8 cellular contexts compared by ENCODE assay signal in genomic region chr11:18243783-18244362, GRCh38. TPM values are rescaled to one million over a fixed set of nuclear protein-coding genes. Genes with fewer than 3 reads are reported as not detected.
DNase-seq lines count a peak whose midpoint lies in the region; ATAC-seq and TF ChIP-seq lines count a peak whose summit lies in the region.

No MANE protein-coding gene starts in this region.

- TF ChIP-seq CTCF in LNCAP (IDR thresholded peaks at IDR 0.05) (peak; percentile 79), uterus (IDR thresholded peaks at IDR 0.05) (peak in 2 of 4 experiments; percentile 18 to 24)

- H3K9me3 Mint-ChIP-seq in activated naive CD4-positive, alpha-beta T cell treated with anti-CD3 and anti-CD28 coated beads, Interleukin-2, amount 50 U/mL, for 72 hours, result no peaks in the 10 kb centered on the region

- no peaks in the 10 kb centered on the region for H3K36me3 ChIP-seq in SJSA1
- H3K36me3 ChIP-seq in uterus, result no peaks in the 10 kb centered on the region

- H3K9me3 ChIP-seq in SJSA1 (replicated peaks) (no peaks in the 10 kb centered on the region; the same call in 1 of the 2 replicates), uterus (no peaks in the 10 kb centered on the region)

- DNase-seq in EL (peak; percentile 68), SJSA1 (ENCODE audit: low read depth in 1 of 2, low spot score in 2 of 2) (peak; percentile 70 to 75), iPS DF 4.7 (ENCODE audit: extremely low read depth, low spot score) (peak; percentile 36), uterus (no peak)
- peak in 1 of 2 donors; percentile 81 for DNase-seq in activated naive CD4-positive, alpha-beta T cell treated with anti-CD3 and anti-CD28 coated beads, Interleukin-2, amount 50 U/mL, for 72 hours (ENCODE audit: low spot score in 2 of 2)
- peak; percentile 56 to 59 for DNase-seq in stimulated activated CD4-positive, alpha-beta T cell treated with anti-CD3 and anti-CD28 coated beads, Interleukin-2, amount 100 ng/mL, for 24 hours

- H3K4me1 ChIP-seq in SJSA1 (replicated peaks) (no peaks in the 10 kb centered on the region; the same call in 1 of the 2 replicates), uterus (no peaks in the 10 kb centered on the region)

- intact Hi-C loops in uterus (cut with DNase I; ENCODE audit: low total_unique reads), result no loop called here

- H3K27me3 ChIP-seq in SJSA1 (replicated peaks) (peaks cover 6% of the 10 kb centered on the region), uterus (no peaks in the 10 kb centered on the region)

- peak overlapping the region in 1 of 2 donors; percentile 63 for H3K27ac Mint-ChIP-seq in activated naive CD4-positive, alpha-beta T cell treated with anti-CD3 and anti-CD28 coated beads, Interleukin-2, amount 50 U/mL, for 72 hours

- no peaks in the 10 kb centered on the region for H3K36me3 Mint-ChIP-seq in activated naive CD4-positive, alpha-beta T cell treated with anti-CD3 and anti-CD28 coated beads, Interleukin-2, amount 50 U/mL, for 72 hours

- H3K27ac ChIP-seq in SJSA1 (no peak overlapping the region), uterus (no peak overlapping the region)

- no peak for TF ChIP-seq POLR2A in uterus (IDR thresholded peaks at IDR 0.05)

- ATAC-seq in activated naive CD4-positive, alpha-beta T cell treated with anti-CD3 and anti-CD28 coated beads, Interleukin-2, amount 50 U/mL, for 72 hours, result peak; percentile 30 to 36
- ATAC-seq in GM18519 (IDR thresholded peaks at IDR 0.05; ENCODE audit: low FRiP score, unreplicated experiment), result no peak

- H3K4me3 ChIP-seq in SJSA1, result no peak overlapping the region
- H3K4me3 ChIP-seq in uterus, result no peak overlapping the region

RNA-seq across cellular contexts. Expression of gene SAA2, which starts 4.6 kb away (rescaled TPM):
- not detected in 2 replicates for total RNA-seq in SJSA1 (2014; rRNA removed; shearing (Covaris generic))
- not detected for total RNA-seq in activated naive CD4-positive, alpha-beta T cell treated with anti-CD3 and anti-CD28 coated beads, Interleukin-2, amount 50 U/mL, for 72 hours
- 1 to 10 TPM in 1 of 4 donors, not detected in 3; 3.8 TPM for total RNA-seq in uterus

RNA-seq across cellular contexts. Expression of gene SAA4, which starts 7.3 kb away (rescaled TPM):
- not detected in 2 replicates for total RNA-seq in SJSA1 (2014; rRNA removed; shearing (Covaris generic))
- not detected for total RNA-seq in activated naive CD4-positive, alpha-beta T cell treated with anti-CD3 and anti-CD28 coated beads, Interleukin-2, amount 50 U/mL, for 72 hours
- not detected for total RNA-seq in uterus

RNA-seq across cellular contexts. Expression of gene SAA1, which starts 22.2 kb away (rescaled TPM):
- total RNA-seq in SJSA1 (2014; rRNA removed; shearing (Covaris generic)), result not detected in 2 replicates
- not detected for total RNA-seq in activated naive CD4-positive, alpha-beta T cell treated with anti-CD3 and anti-CD28 coated beads, Interleukin-2, amount 50 U/mL, for 72 hours
- total RNA-seq in uterus, result 1 to 10 TPM in 1 of 4 donors, not detected in 3; 3.3 TPM

Comparison
In these comparisons a context has a peak if more than half of its experiments do, and no peak if none do; other contexts are left out.
1. DNase-seq: peak in EL (single experiment), SJSA1 (2 of 2), iPS DF 4.7 (single experiment) and stimulated activated CD4-positive, alpha-beta T cell treated with anti-CD3 and anti-CD28 coated beads, Interleukin-2, amount 100 ng/mL, for 24 hours (2 of 2); none in uterus (0 of 2).